ENCODE assay signal across 20 cellular contexts in genomic region chr7:27374958-27375841, GRCh38.
DNase-seq lines count a peak whose midpoint lies in the region; ATAC-seq, FAIRE-seq and TF ChIP-seq lines count a peak whose summit lies in the region.
"Had no signal": no experiment of that assay in that cellular context is flagged by ENCODE, and none has a peak within 500 bp of the region (broad histone marks: within the 10 kb centered on the region; RNA-seq: fewer than 3 reads in every experiment).

No MANE protein-coding gene starts in this region.

- TF ChIP-seq CTCF in C4-2B (conservative IDR thresholded peaks at IDR 0.05) = no peak
- TF ChIP-seq CTCF in PC-3 (conservative IDR thresholded peaks at IDR 0.05; ENCODE audit: low read depth, low read length) = no peak
- no peak for TF ChIP-seq CTCF in mesothelial cell of epicardium (IDR thresholded peaks at IDR 0.05; ENCODE audit: unreplicated experiment)
- no peak for TF ChIP-seq CTCF in neural progenitor cell (IDR thresholded peaks at IDR 0.05)

- CTCF ChIA-PET in PC-3 (lab: Charles Lee) = no interaction called here

- H3K9ac ChIP-seq in HUES48 (ENCODE audit: low read depth, low read length) = no peak overlapping the region
- no peak overlapping the region for H3K9ac ChIP-seq in PC-3 (ENCODE audit: low read length)
- H3K9ac ChIP-seq in mesendoderm (ENCODE audit: low read length) = no peak overlapping the region
- no peak overlapping the region for H3K9ac ChIP-seq in neural progenitor cell

- H3K4me3 Mint-ChIP-seq in mesothelial cell of epicardium = no peak overlapping the region
- no peak overlapping the region for H3K4me3 Mint-ChIP-seq in neural progenitor cell
- H3K4me3 Mint-ChIP-seq: CD4-positive, alpha-beta T cell had no signal

- no peaks in the 10 kb centered on the region for H3K36me3 ChIP-seq in HUES48 (ENCODE audit: control insufficient read depth, insufficient read depth, low read length)
- H3K36me3 ChIP-seq in PC-3 (ENCODE audit: low read depth, low read length) = no peaks in the 10 kb centered on the region
- H3K36me3 ChIP-seq in mesendoderm (ENCODE audit: control insufficient read depth, insufficient read depth, low read length) = no peaks in the 10 kb centered on the region
- H3K36me3 ChIP-seq in neural progenitor cell = no peaks in the 10 kb centered on the region
- H3K36me3 ChIP-seq: BE2C had no signal

- no peaks in the 10 kb centered on the region for H4K20me1 ChIP-seq in PC-3 (ENCODE audit: low read length)
- no peaks in the 10 kb centered on the region for H4K20me1 ChIP-seq in neural progenitor cell (ENCODE audit: low read depth)

- no peaks in the 10 kb centered on the region for H3K9me2 ChIP-seq in PC-3 (replicated peaks; ENCODE audit: low read length)

- H3K4me1 ChIP-seq in HUES48 (ENCODE audit: control insufficient read depth, insufficient read depth, low read length) (peaks cover 15% of the 10 kb centered on the region), PC-3 (ENCODE audit: insufficient read depth, low read length) (peaks cover 35% of the 10 kb centered on the region), mesendoderm (ENCODE audit: control insufficient read depth, low read depth, low read length) (peaks cover 20% of the 10 kb centered on the region), neural progenitor cell (peaks cover 22% of the 10 kb centered on the region)
- H3K4me1 ChIP-seq: BE2C had no signal

- no peak overlapping the region for H2AK5ac ChIP-seq in mesendoderm (ENCODE audit: low read length)

- H3K4me2 ChIP-seq in PC-3 (ENCODE audit: low read length) (peak overlapping the region; percentile 57), mesendoderm (ENCODE audit: low read length) (no peak overlapping the region), neural progenitor cell (no peak overlapping the region)
- H3K4me2 ChIP-seq: A549 had no signal

- H3K9me3 Mint-ChIP-seq in mesothelial cell of epicardium (no peaks in the 10 kb centered on the region), neural progenitor cell (no peaks in the 10 kb centered on the region)
- H3K9me3 Mint-ChIP-seq: CD4-positive, alpha-beta T cell had no signal

- H3K27me3 Mint-ChIP-seq in mesothelial cell of epicardium (ENCODE audit: low read depth) = no peaks in the 10 kb centered on the region
- peaks cover 4% of the 10 kb centered on the region for H3K27me3 Mint-ChIP-seq in neural progenitor cell (ENCODE audit: insufficient read depth, low read depth)

- peaks cover 18% of the 10 kb centered on the region for H3K4me1 Mint-ChIP-seq in mesothelial cell of epicardium
- H3K4me1 Mint-ChIP-seq in neural progenitor cell = peaks cover 22% of the 10 kb centered on the region

- H3F3A ChIP-seq in PC-3 (ENCODE audit: low read length, unreplicated experiment) (no peaks in the 10 kb centered on the region), neural progenitor cell (ENCODE audit: low read depth) (peaks cover 6% of the 10 kb centered on the region)

- POLR2A ChIA-PET in PC-3 (lab: Charles Lee; ENCODE audit: unreplicated experiment) = no interaction called here

- H3K9me3 ChIP-seq in HUES48 (ENCODE audit: control insufficient read depth, insufficient read depth, low read length) (no peaks in the 10 kb centered on the region), PC-3 (ENCODE audit: low read length) (no peaks in the 10 kb centered on the region), neural progenitor cell (ENCODE audit: low read depth) (no peaks in the 10 kb centered on the region)
- H3K9me3 ChIP-seq: A549, BE2C had no signal

- no peak overlapping the region for H4K8ac ChIP-seq in mesendoderm (ENCODE audit: low read depth, low read length)

- H2BK15ac ChIP-seq in mesendoderm (replicated peaks; ENCODE audit: low read depth) = no peak overlapping the region

- peak; percentile 29 for DNase-seq in PC-3
- peak; percentile 76 for DNase-seq in mesendoderm
- no peak for DNase-seq in mesothelial cell of epicardium (ENCODE audit: low spot score in 2 of 2, unreplicated experiment in 2 of 2)
- no peak for DNase-seq in urothelium cell line (ENCODE audit: low spot score)
- DNase-seq in neural progenitor cell (ENCODE audit: low spot score) = no peak
- DNase-seq: BE2C; CD4-positive, alpha-beta T cell; COR-L47; DMS79; NCI-H1105 treated with DMSO at 0.1 percent for 48 hours; NCI-H187; NCI-H446; NCI-H526 had no signal

- BruUV-seq in PC-3 (replicated peaks; lab: Mats Ljungman, UMichigan) = no TSS peak

- WGBS in mesendoderm (ENCODE audit: extremely low coverage, insufficient coverage, low lambda C conversion rate) = no CpG with 5 or more reads among the region's 6 CpGs

- H3K36me3 Mint-ChIP-seq in mesothelial cell of epicardium = no peaks in the 10 kb centered on the region
- H3K36me3 Mint-ChIP-seq in neural progenitor cell = no peaks in the 10 kb centered on the region

- H4K5ac ChIP-seq in mesendoderm (ENCODE audit: low read length) = no peak overlapping the region

- H3K4me3 ChIP-seq in HUES48 (ENCODE audit: low read depth, low read length) (no peak overlapping the region), PC-3 (ENCODE audit: low read length) (no peak overlapping the region), mesendoderm (ENCODE audit: low read length) (no peak overlapping the region), neural progenitor cell (no peak overlapping the region)
- H3K4me3 ChIP-seq: A549, GM12878, K562 had no signal

- peak overlapping the region; percentile 51 for H3K27ac ChIP-seq in C4-2B
- H3K27ac ChIP-seq in HUES48 (ENCODE audit: low read depth, low read length) = peak overlapping the region; percentile 46
- no peak overlapping the region for H3K27ac ChIP-seq in PC-3 (ENCODE audit: low read length)
- H3K27ac ChIP-seq in mesendoderm (ENCODE audit: low read depth, low read length) = peak overlapping the region; percentile 27
- H3K27ac ChIP-seq in neural progenitor cell = no peak overlapping the region
- H3K27ac ChIP-seq: A549 had no signal

- H3K4ac ChIP-seq in mesendoderm (ENCODE audit: low read depth, low read length) = peak overlapping the region; percentile 73

- H3K79me2 ChIP-seq in PC-3 (ENCODE audit: low read length) (no peaks in the 10 kb centered on the region), mesendoderm (ENCODE audit: control insufficient read depth, insufficient read depth, low read length) (no peaks in the 10 kb centered on the region), neural progenitor cell (ENCODE audit: low read depth) (no peaks in the 10 kb centered on the region)

- H3K27ac Mint-ChIP-seq in mesothelial cell of epicardium (no peak overlapping the region), neural progenitor cell (no peak overlapping the region)
- H3K27ac Mint-ChIP-seq: CD4-positive, alpha-beta T cell had no signal

- H3K27me3 ChIP-seq in HUES48 (ENCODE audit: control insufficient read depth, insufficient read depth, low read length) (no peaks in the 10 kb centered on the region), PC-3 (ENCODE audit: low read length) (no peaks in the 10 kb centered on the region), mesendoderm (ENCODE audit: insufficient read depth, low read length, poor library complexity) (no peaks in the 10 kb centered on the region), neural progenitor cell (no peaks in the 10 kb centered on the region)
- H3K27me3 ChIP-seq: BE2C had no signal

- no peaks in the 10 kb centered on the region for H3K79me1 ChIP-seq in mesendoderm (ENCODE audit: low read length)

- H3K23ac ChIP-seq in mesendoderm (ENCODE audit: low read length) = no peak overlapping the region

- no peak overlapping the region for H2BK5ac ChIP-seq in mesendoderm (ENCODE audit: low read length)

- peak overlapping the region; percentile 75 for H3K18ac ChIP-seq in mesendoderm (ENCODE audit: low read length)

- ATAC-seq in PC-3 = peak; percentile 6; the same call in 1 of the 2 replicates
- ATAC-seq: A549, GM12878, K562 had no signal

- intact Hi-C loops in PC-3 (cut with micrococcal nuclease) = no loop called here

- no peak for FAIRE-seq in urothelium cell line (lab: Jason Lieb, UNC)
- FAIRE-seq: A549, GM12878, H54, K562, RCC 7860 had no signal

- H2BK120ac ChIP-seq in mesendoderm (ENCODE audit: low read depth, low read length) = peak overlapping the region; percentile 56

- H3K56ac ChIP-seq in mesendoderm (ENCODE audit: low read length) = no peak overlapping the region

- no peak overlapping the region for H2AFZ ChIP-seq in PC-3 (ENCODE audit: low read length)
- no peak overlapping the region for H2AFZ ChIP-seq in neural progenitor cell (replicated peaks)

Comparison
In these comparisons a context has a peak if more than half of its experiments do, and no peak if none do; other contexts are left out.
1. H3K27ac ChIP-seq: peak in C4-2B (single experiment), HUES48 (single experiment) and mesendoderm (single experiment); none in PC-3 (single experiment) and neural progenitor cell (single experiment).
2. DNase-seq: peak in PC-3 (single experiment) and mesendoderm (single experiment); none in mesothelial cell of epicardium (0 of 2), urothelium cell line (single experiment) and neural progenitor cell (single experiment).